Comparison of ENCODE assay signal across 13 cellular contexts in genomic region chr7:151665363-151665762, GRCh38.
DNase-seq lines count a peak whose midpoint lies in the region; ATAC-seq and TF ChIP-seq lines count a peak whose summit lies in the region.
"Had no signal": no experiment of that assay in that cellular context is flagged by ENCODE, and none has a peak within 500 bp of the region (broad histone marks: within the 10 kb centered on the region; RNA-seq: fewer than 3 reads in every experiment).

No MANE protein-coding gene starts in this region.

- CTCF ChIA-PET in HEK293T (lab: Yijun Ruan, JAX), result interaction anchor here (0.8 kb wide), 1 partner anchor 20 kb away, joined by 3 read pairs; no protein-coding TSS in a partner anchor

- POLR2A ChIA-PET in HEK293T (lab: Yijun Ruan, JAX), result no interaction called here

- peak; percentile 73 for DNase-seq in NCI-H1694 (lab: John Stamatoyannopoulos, UW)
- peak; percentile 88 for DNase-seq in coronary artery (ENCODE audit: low spot score)
- peak; percentile 19 for DNase-seq in left kidney (ENCODE audit: low read depth, low spot score)
- peak; percentile 89 for DNase-seq in stromal cell of bone marrow (ENCODE audit: low read depth)
- DNase-seq in HEK293T (ENCODE audit: extremely low spot score), result no peak
- DNase-seq in RPMI8226, result no peak
- no peak for DNase-seq in progenitor cell of endocrine pancreas (ENCODE audit: low spot score, unreplicated experiment)
- DNase-seq: activated CD4-positive, CD25-positive, alpha-beta regulatory T cell; activated gamma-delta T cell; DMS 273 treated with DMSO at 0.1 percent for 48 hours; NCI-H1930 had no signal

- no peak for ATAC-seq in GM21447 (IDR thresholded peaks at IDR 0.05; ENCODE audit: unreplicated experiment)

- peaks cover 3% of the 10 kb centered on the region for H3K9me3 Mint-ChIP-seq in progenitor cell of endocrine pancreas (ENCODE audit: low read depth)

- H3K4me3 ChIP-seq in coronary artery, result no peak overlapping the region
- H3K4me3 ChIP-seq: skin epidermis had no signal

- H3K4me1 Mint-ChIP-seq in progenitor cell of endocrine pancreas (ENCODE audit: low read depth), result peaks cover 9% of the 10 kb centered on the region

- no peak overlapping the region for H3K27ac Mint-ChIP-seq in progenitor cell of endocrine pancreas

- no peak overlapping the region for H3K4me3 Mint-ChIP-seq in progenitor cell of endocrine pancreas (ENCODE audit: low read depth)

- peaks cover 3% of the 10 kb centered on the region for H3K27me3 Mint-ChIP-seq in progenitor cell of endocrine pancreas

- TF ChIP-seq CTCF in coronary artery (IDR thresholded peaks at IDR 0.05) (no peak), progenitor cell of endocrine pancreas (IDR thresholded peaks at IDR 0.05; ENCODE audit: unreplicated experiment) (no peak)

- H3K27ac ChIP-seq in coronary artery, result peak overlapping the region; percentile 85 to 89

- H3K36me3 Mint-ChIP-seq in progenitor cell of endocrine pancreas (ENCODE audit: insufficient read depth), result no peaks in the 10 kb centered on the region

TF ChIP-seq in HEK293T, 16 proteins besides CTCF, POLR2A, EP300 and RAD21:
- TF ChIP-seq LEF1 (IDR thresholded peaks at IDR 0.05; ENCODE audit: borderline replicate concordance), result no peak

Comparison
In these comparisons a context has a peak if more than half of its experiments do, and no peak if none do; other contexts are left out.
1. DNase-seq: peak in NCI-H1694 (single experiment), coronary artery (single experiment), left kidney (single experiment) and stromal cell of bone marrow (single experiment); none in HEK293T (single experiment), RPMI8226 (single experiment) and progenitor cell of endocrine pancreas (single experiment).